8 cellular contexts compared by ENCODE assay signal in genomic region chr17:5419356-5419958, GRCh38. TPM values are rescaled to one million over a fixed set of nuclear protein-coding genes. Genes with fewer than 3 reads are reported as not detected.
DNase-seq lines count a peak whose midpoint lies in the region; ATAC-seq and TF ChIP-seq lines count a peak whose summit lies in the region.

NUP88 (minus strand) TSS chr17:5419662; CDS start chr17:5419650, 12 bp downstream.

- TF ChIP-seq CTCF in GM13976 (IDR thresholded peaks at IDR 0.05; ENCODE audit: borderline replicate concordance, control extremely low read depth, extremely low read depth, insufficient read depth, missing control alignments) (no peak), heart right ventricle (IDR thresholded peaks at IDR 0.05) (no peak), upper lobe of right lung (IDR thresholded peaks at IDR 0.05) (no peak)

- WGBS in heart right ventricle, 2 donors = 0% methylated on average over 49 of the region's 49 CpGs

- H3K4me3 ChIP-seq in heart right ventricle (peak within 1 kb of the TSS; percentile 62 to 95 (median 84)), upper lobe of right lung (peak within 1 kb of the TSS; percentile 92)

- no peaks in the 10 kb centered on the region for H3K27me3 ChIP-seq in heart right ventricle
- no peaks in the 10 kb centered on the region for H3K27me3 ChIP-seq in upper lobe of right lung

- in situ Hi-C loops in GM13976 (cut with MboI; ENCODE audit: low sequenced_read_pairs, unreplicated experiment) = no loop called here

- H3K4me1 ChIP-seq in heart right ventricle = peaks cover 4 to 38% (median 32%) of the 10 kb centered on the region in 9 donors
- H3K4me1 ChIP-seq in upper lobe of right lung = peaks cover 30% of the 10 kb centered on the region

- DNase-seq in GM13976 (ENCODE audit: low spot score) (peak; percentile 97), NCI-H146 treated with DMSO at 0.1 percent for 48 hours (lab: John Stamatoyannopoulos, UW; ENCODE audit: unreplicated experiment) (peak; percentile 96), amniotic epithelial cell (ENCODE audit: low read depth) (peak; percentile 95), heart right ventricle (peak; percentile 94 to 95), posterior vena cava (ENCODE audit: low spot score) (peak; percentile 97), upper lobe of right lung (peak; percentile 98)

- H3K9me3 ChIP-seq in heart right ventricle (no peaks in the 10 kb centered on the region), upper lobe of right lung (no peaks in the 10 kb centered on the region)

- H3K36me3 ChIP-seq in heart right ventricle (peaks cover 0 to 69% (median 10%) of the 10 kb centered on the region in 9 donors), upper lobe of right lung (peaks cover 62% of the 10 kb centered on the region)

- H3K27ac ChIP-seq in heart right ventricle (peak within 1 kb of the TSS; percentile 70 to 91 (median 86)), upper lobe of right lung (peak within 1 kb of the TSS; percentile 88)

- intact Hi-C loops in T-helper 1 cell treated with Interleukin-12 subunit alpha and Interleukin-12 subunit beta and Interleukin-4 antibody, amounts not matched to agents 30 ng/mL and 1 ng/mL, for 36 hours (cut with micrococcal nuclease) = loop anchor here (1.0 to 5.0 kb wide), 9 partner anchors 20 to 1223 kb away; partner anchors contain the start of genes AIPL1, C1QBP, DERL2 and KIAA0753
- intact Hi-C loops in heart right ventricle (cut with DNase I) = loop anchor here in 1 of 10 donors (2.0 kb wide), 1 partner anchor 67 kb away; the partner anchor contains the start of genes DERL2 and MIS12
- intact Hi-C loops in posterior vena cava (cut with DNase I) = no loop called here
- intact Hi-C loops in upper lobe of right lung (cut with DNase I) = no loop called here

- peak; percentile 84 for ATAC-seq in HG02870 (IDR thresholded peaks at IDR 0.05; ENCODE audit: unreplicated experiment)
- peak; percentile 97 to 99 (median 99) for ATAC-seq in heart right ventricle
- peak; percentile 99 for ATAC-seq in upper lobe of right lung

RNA-seq across cellular contexts. Expression of gene NUP88, which starts in this region (rescaled TPM):
- 77.5 and 84.6 TPM in 2 replicates for total RNA-seq in T-helper 1 cell treated with Interleukin-12 subunit alpha and Interleukin-12 subunit beta and Interleukin-4 antibody, amounts not matched to agents 30 ng/mL and 1 ng/mL, for 36 hours
- total RNA-seq in heart right ventricle = 10 to 100 TPM; 23.3 to 41.6 (median 35.3) TPM
- polyA plus RNA-seq in heart right ventricle = 10 to 100 TPM; 55.5 to 59.7 TPM
- total RNA-seq in posterior vena cava = 10 to 100 TPM; 35.9 to 49.1 TPM
- total RNA-seq in upper lobe of right lung = 40.4 TPM

Comparison
In these comparisons a context has a peak if more than half of its experiments do, and no peak if none do; other contexts are left out.
1. Peak in every context shown above with its lines: DNase-seq, ATAC-seq, H3K4me3 ChIP-seq and H3K27ac ChIP-seq.